Comparison of ENCODE assay signal across 1 cellular context in genomic region chr4:184464759-184465454, GRCh38.
TF ChIP-seq lines count a peak whose summit lies in the region.

No MANE protein-coding gene starts in this region.

TF ChIP-seq in HepG2, 621 proteins besides CTCF, POLR2A, EP300 and RAD21 (continued from another document and continues in another):
- TF ChIP-seq ZNF687 (CRISPR knock-in tag; IDR thresholded peaks at IDR 0.05) (no peak), XRCC5 (optimal IDR thresholded peaks at IDR 0.05; ENCODE audit: low read length) (no peak), CAMTA2 (CRISPR knock-in tag; IDR thresholded peaks at IDR 0.05; ENCODE audit: borderline replicate concordance) (no peak), TCF7 (IDR thresholded peaks at IDR 0.05; ENCODE audit: low read depth) (peak; percentile 53; the same call in 1 of the 2 replicates), ZNF451 (CRISPR knock-in tag; IDR thresholded peaks at IDR 0.05) (no peak), THAP9 (CRISPR knock-in tag; IDR thresholded peaks at IDR 0.05; ENCODE audit: borderline replicate concordance) (no peak), POLR2AphosphoS5 (IDR thresholded peaks at IDR 0.05; ENCODE audit: low read depth, low read length) (no peak), NAIF1 (CRISPR knock-in tag; IDR thresholded peaks at IDR 0.05; ENCODE audit: borderline replicate concordance) (no peak), TBX2 (CRISPR knock-in tag; IDR thresholded peaks at IDR 0.05; ENCODE audit: borderline replicate concordance) (peak; percentile 82), E2F1 (CRISPR knock-in tag; IDR thresholded peaks at IDR 0.05) (no peak), ZUFSP (CRISPR knock-in tag; IDR thresholded peaks at IDR 0.05; ENCODE audit: borderline replicate concordance) (no peak), SP1 (IDR thresholded peaks at IDR 0.05) (no peak), SP1 (CRISPR knock-in tag; IDR thresholded peaks at IDR 0.05) (no peak), ZNF335 (CRISPR knock-in tag; IDR thresholded peaks at IDR 0.05) (no peak), BATF2 (CRISPR knock-in tag; IDR thresholded peaks at IDR 0.05) (no peak), MLLT10 (CRISPR knock-in tag; IDR thresholded peaks at IDR 0.05) (no peak), ZSCAN31 (CRISPR knock-in tag; IDR thresholded peaks at IDR 0.05; ENCODE audit: low read depth) (no peak), ZNF232 (CRISPR knock-in tag; IDR thresholded peaks at IDR 0.05; ENCODE audit: borderline replicate concordance) (no peak), ZNF34 (CRISPR knock-in tag; IDR thresholded peaks at IDR 0.05; ENCODE audit: borderline replicate concordance) (no peak), SSRP1 (CRISPR knock-in tag; IDR thresholded peaks at IDR 0.05) (no peak), KMT2A (CRISPR knock-in tag; IDR thresholded peaks at IDR 0.05) (0 out of 2 replicates have a peak, but pooled peaks have one; percentile 36), CSRNP2 (CRISPR knock-in tag; conservative IDR thresholded peaks at IDR 0.05; ENCODE audit: low read depth) (no peak), ZNF740 (CRISPR knock-in tag; IDR thresholded peaks at IDR 0.05) (no peak), ZNF513 (CRISPR knock-in tag; conservative IDR thresholded peaks at IDR 0.05) (no peak), RORA (CRISPR knock-in tag; IDR thresholded peaks at IDR 0.05) (no peak), TRIM22 (IDR thresholded peaks at IDR 0.05) (no peak), PAWR (CRISPR knock-in tag; IDR thresholded peaks at IDR 0.05; ENCODE audit: borderline replicate concordance) (no peak), TAF15 (IDR thresholded peaks at IDR 0.05; ENCODE audit: low read depth, low read length, poor library complexity, severe bottlenecking) (no peak), ATRX (CRISPR knock-in tag; IDR thresholded peaks at IDR 0.05; ENCODE audit: borderline replicate concordance) (no peak), ZNF30 (CRISPR knock-in tag; IDR thresholded peaks at IDR 0.05) (no peak), SNAPC4 (CRISPR knock-in tag; IDR thresholded peaks at IDR 0.05) (no peak), ZNF263 (CRISPR knock-in tag; IDR thresholded peaks at IDR 0.05) (no peak), BCLAF1 (IDR thresholded peaks at IDR 0.05) (no peak)
